ENCODE assay signal across 1 cellular context in genomic region chr13:48398450-48399095, GRCh38.
A peak's percentile ranks its signal among the peaks of the same experiment; 100 is the strongest.
TF ChIP-seq lines count a peak whose summit lies in the region.

No MANE protein-coding gene starts in this region.

TF ChIP-seq in HepG2, 621 proteins besides CTCF, POLR2A, EP300 and RAD21:
- TF ChIP-seq BCL6 (CRISPR knock-in tag; IDR thresholded peaks at IDR 0.05) (0 out of 2 replicates have a peak, but pooled peaks have one; percentile 10), KDM1A (CRISPR knock-in tag; IDR thresholded peaks at IDR 0.05) (no peak), POLR2AphosphoS5 (IDR thresholded peaks at IDR 0.05; ENCODE audit: low read depth, low read length) (no peak)
